Comparison of ENCODE assay signal across 36 cellular contexts in the genomic region with DNA sequence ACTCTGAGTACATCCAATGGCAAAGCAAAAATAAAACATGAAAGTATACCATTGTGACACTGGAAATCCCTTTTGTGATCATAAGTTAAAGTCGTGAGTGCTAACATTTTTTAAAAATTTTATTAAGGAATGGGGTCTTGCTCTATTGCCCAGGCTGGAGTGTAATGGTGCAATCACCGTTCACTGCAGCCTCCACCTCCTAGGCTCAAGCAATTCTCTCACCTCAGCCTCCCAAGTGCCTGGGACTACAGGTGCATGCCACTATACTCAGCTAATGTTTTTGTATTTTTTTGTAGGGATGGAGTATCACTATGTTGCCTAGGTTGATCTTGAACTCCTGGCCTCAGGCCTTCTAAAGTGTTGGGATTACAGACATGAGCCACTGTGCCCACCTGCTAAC. TPM values are rescaled to one million over a fixed set of nuclear protein-coding genes. Genes with fewer than 3 reads are reported as not detected.
"Had no signal": no experiment of that assay in that cellular context is flagged by ENCODE, and none has a peak within 500 bp of the region (broad histone marks: within the 10 kb centered on the region; RNA-seq: fewer than 3 reads in every experiment).

No MANE protein-coding gene starts in this region.

- H3K4me3 ChIP-seq: MG63 had no signal

- H3K9me3 ChIP-seq: MG63 had no signal

- H3K9ac ChIP-seq: KMS-11 had no signal

- H3K27ac ChIP-seq: KMS-11 had no signal

- H3K36me3 ChIP-seq: MG63 had no signal

- DNase-seq: Karpas-422, Kasumi-1, MG63, MM.1S, MV-4-11, NCI-H1048, NCI-H1092, NCI-H1092 treated with DMSO at 0.1 percent for 48 hours, NCI-H1105, NCI-H1105 treated with DMSO at 0.1 percent for 48 hours, NCI-H1417, NCI-H1417 treated with DMSO at 0.1 percent for 48 hours, NCI-H1436, NCI-H1436 treated with DMSO at 0.1 percent for 48 hours, NCI-H146, NCI-H1694, NCI-H1694 treated with DMSO at 0.1 percent for 48 hours, NCI-H187, NCI-H187 treated with DMSO at 0.1 percent for 48 hours, NCI-H1930, NCI-H2029, NCI-H2029 treated with DMSO at 0.1 percent for 48 hours, NCI-H2081, NCI-H2081 treated with DMSO at 0.1 percent for 48 hours, NCI-H2107, NCI-H2171, NCI-H2171 treated with DMSO at 0.1 percent for 48 hours, NCI-H2227 treated with DMSO at 0.1 percent for 48 hours, NCI-H226, NCI-H345, NCI-H446, NCI-H446 treated with DMSO at 0.1 percent for 48 hours, NCI-H510A, NCI-H510A treated with DMSO at 0.1 percent for 48 hours had no signal

- H3K4me2 ChIP-seq: KMS-11 had no signal

RNA-seq across cellular contexts. Expression of gene TNFAIP6, which starts 14.3 kb away (rescaled TPM):
- total RNA-seq: M059J had no signal
